Comparison of ENCODE assay signal across 11 cellular contexts in the genomic region with DNA sequence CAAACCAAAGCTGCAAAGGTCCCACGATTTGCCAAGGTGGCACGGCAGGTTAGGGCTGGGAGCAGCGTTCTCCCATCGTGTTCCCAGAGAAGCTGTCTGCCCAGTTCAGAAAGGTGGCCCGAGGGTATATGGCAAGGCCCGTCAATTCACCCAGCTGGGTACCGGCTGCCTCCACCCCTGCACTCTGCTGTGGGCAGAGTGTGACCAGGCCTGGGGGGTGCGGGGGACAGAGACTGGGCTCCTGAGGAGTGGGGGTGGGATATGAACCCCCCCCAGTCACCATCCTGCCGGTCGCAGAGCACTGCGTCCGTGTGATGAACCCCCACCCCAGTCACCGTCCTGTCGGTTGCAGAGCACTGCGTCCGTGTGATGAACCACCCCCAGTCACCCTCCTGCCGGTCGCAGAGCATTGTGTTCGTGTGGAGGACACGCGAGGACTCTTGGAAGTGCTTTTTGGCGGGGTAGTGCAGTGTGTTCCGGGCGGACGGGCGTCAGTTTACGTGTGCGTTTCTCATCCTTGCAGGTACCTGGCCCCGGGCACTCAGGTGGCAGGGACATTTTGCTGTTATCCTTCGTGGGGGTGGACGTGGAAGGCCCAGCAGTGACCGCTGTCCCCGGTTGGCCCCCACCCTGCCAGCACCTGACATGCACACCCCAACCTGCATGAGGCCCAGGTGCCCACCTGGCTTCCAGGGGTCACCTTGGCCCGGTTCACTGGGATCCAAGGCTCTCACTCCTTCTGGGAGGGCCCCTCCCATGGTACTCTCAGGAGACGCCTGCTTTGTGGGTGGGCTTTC. TPM values are rescaled to one million over a fixed set of nuclear protein-coding genes. Genes with fewer than 3 reads are reported as not detected.
DNase-seq lines count a peak whose midpoint lies in the region; ATAC-seq and TF ChIP-seq lines count a peak whose summit lies in the region.
"Had no signal": no experiment of that assay in that cellular context is flagged by ENCODE, and none has a peak within 500 bp of the region (broad histone marks: within the 10 kb centered on the region; RNA-seq: fewer than 3 reads in every experiment).

No MANE protein-coding gene starts in this region.

- peaks cover 7% of the 10 kb centered on the region for H3K36me3 Mint-ChIP-seq in activated CD4-positive, alpha-beta T cell treated with anti-CD3 and anti-CD28 coated beads for 36 hours (ENCODE audit: low read depth)
- peaks cover 4% of the 10 kb centered on the region for H3K36me3 Mint-ChIP-seq in endothelial cell (ENCODE audit: low read depth, unreplicated experiment)

- CTCF ChIA-PET in activated CD4-positive, alpha-beta T cell treated with anti-CD3 and anti-CD28 coated beads for 36 hours (lab: Charles Lee): interaction anchor here (1.1 kb wide), 1 partner anchor 25 kb away, joined by 4 read pairs; no protein-coding TSS in a partner anchor

- H3K4me3 Mint-ChIP-seq in activated CD4-positive, alpha-beta T cell treated with anti-CD3 and anti-CD28 coated beads for 36 hours: peak overlapping the region; percentile 78
- H3K4me3 Mint-ChIP-seq in endothelial cell (ENCODE audit: unreplicated experiment): peak overlapping the region; percentile 69

- no peak overlapping the region for H2AFZ ChIP-seq in Loucy (ENCODE audit: low read length)

- intact Hi-C loops in activated CD4-positive, alpha-beta T cell treated with anti-CD3 and anti-CD28 coated beads for 36 hours (cut with DNase I, micrococcal nuclease): no loop called here

- POLR2A ChIA-PET in activated CD4-positive, alpha-beta T cell treated with anti-CD3 and anti-CD28 coated beads for 36 hours (lab: Charles Lee): no interaction called here

- peaks cover 21% of the 10 kb centered on the region for H4K20me1 ChIP-seq in Loucy (ENCODE audit: insufficient read depth, low read length, poor library complexity, severe bottlenecking)

- H3K36me3 ChIP-seq in Loucy (ENCODE audit: insufficient read depth, low read length): peaks cover 5% of the 10 kb centered on the region; the same call in 1 of the 2 replicates
- H3K36me3 ChIP-seq in skeletal muscle tissue (ENCODE audit: control insufficient read depth in 3 of 3, insufficient read depth in 3 of 3, low read length in 3 of 3): no peaks in the 10 kb centered on the region
- peaks cover 4% of the 10 kb centered on the region for H3K36me3 ChIP-seq in H7 (replicated peaks; ENCODE audit: control insufficient read depth, insufficient read depth, low read length)

- ATAC-seq in activated CD4-positive, alpha-beta T cell treated with anti-CD3 and anti-CD28 coated beads for 36 hours: no peak
- ATAC-seq in HG03442 (IDR thresholded peaks at IDR 0.05; ENCODE audit: unreplicated experiment): no peak
- ATAC-seq: foreskin keratinocyte had no signal

- H3K27me3 ChIP-seq in Loucy (ENCODE audit: insufficient read depth, low read length, poor library complexity, severe bottlenecking) (no peaks in the 10 kb centered on the region), skeletal muscle tissue (ENCODE audit: control insufficient read depth in 3 of 3, insufficient read depth in 3 of 3, low read length in 3 of 3) (no peaks in the 10 kb centered on the region), H7 (ENCODE audit: control insufficient read depth, insufficient read depth, low read length) (no peaks in the 10 kb centered on the region)
- H3K27me3 ChIP-seq: foreskin keratinocyte, thyroid gland had no signal

- no peaks in the 10 kb centered on the region for H3K9me3 ChIP-seq in Loucy (ENCODE audit: insufficient read depth, low read depth, low read length)
- no peaks in the 10 kb centered on the region for H3K9me3 ChIP-seq in skeletal muscle tissue (ENCODE audit: control insufficient read depth in 3 of 3, low read length in 3 of 3)
- H3K9me3 ChIP-seq: thyroid gland had no signal

- H3K79me2 ChIP-seq in Loucy (ENCODE audit: insufficient read depth, low read length): peaks cover 37% of the 10 kb centered on the region

- H3K9me2 ChIP-seq in Loucy (replicated peaks; ENCODE audit: low read depth, low read length): no peaks in the 10 kb centered on the region

- H3K4me3 ChIP-seq in Loucy (ENCODE audit: low read length, poor library complexity, severe bottlenecking) (peak overlapping the region; percentile 13), skeletal muscle tissue (ENCODE audit: low read length in 3 of 3) (no peak overlapping the region), H7 (ENCODE audit: insufficient read depth, low read depth, low read length) (no peak overlapping the region)
- H3K4me3 ChIP-seq: thyroid gland had no signal

- H3K27me3 Mint-ChIP-seq in activated CD4-positive, alpha-beta T cell treated with anti-CD3 and anti-CD28 coated beads for 36 hours: no peaks in the 10 kb centered on the region
- peaks cover 7% of the 10 kb centered on the region for H3K27me3 Mint-ChIP-seq in endothelial cell (ENCODE audit: unreplicated experiment)
- H3K27me3 Mint-ChIP-seq: activated B cell treated with CpG ODN at 0.5 μM for 24 hours had no signal

- peak overlapping the region; percentile 30 for H3K27ac ChIP-seq in skeletal muscle tissue (ENCODE audit: low read depth, low read length)
- H3K27ac ChIP-seq: foreskin keratinocyte had no signal

- no peak overlapping the region for H3K4me2 ChIP-seq in Loucy (ENCODE audit: low read depth, low read length, poor library complexity, severe bottlenecking)

- peaks cover 23% of the 10 kb centered on the region for H3K4me1 Mint-ChIP-seq in activated CD4-positive, alpha-beta T cell treated with anti-CD3 and anti-CD28 coated beads for 36 hours
- H3K4me1 Mint-ChIP-seq in endothelial cell (ENCODE audit: unreplicated experiment): peaks cover 4% of the 10 kb centered on the region

- peak overlapping the region; percentile 95 for H3K9ac ChIP-seq in Loucy (ENCODE audit: low read depth, low read length, poor library complexity, severe bottlenecking)
- H3K9ac ChIP-seq in skeletal muscle tissue (ENCODE audit: low read depth in 1 of 3, low read length in 3 of 3): peak overlapping the region; percentile 12 to 68 (median 33)

- H3F3A ChIP-seq in Loucy (ENCODE audit: low read depth): no peaks in the 10 kb centered on the region

- TF ChIP-seq CTCF in Loucy (conservative IDR thresholded peaks at IDR 0.05; ENCODE audit: low read length) (no peak), endothelial cell (IDR thresholded peaks at IDR 0.05; ENCODE audit: unreplicated experiment) (no peak)

- peak overlapping the region; percentile 87 for H3K27ac Mint-ChIP-seq in activated CD4-positive, alpha-beta T cell treated with anti-CD3 and anti-CD28 coated beads for 36 hours
- H3K27ac Mint-ChIP-seq in endothelial cell (ENCODE audit: unreplicated experiment): no peak overlapping the region

- DNase-seq in activated CD4-positive, alpha-beta T cell treated with anti-CD3 and anti-CD28 coated beads for 36 hours: no peak
- DNase-seq in activated CD4-positive, alpha-beta T cell treated with anti-CD3 and anti-CD28 coated beads, Interleukin-2, amount 50 U/mL, for 4 hours: no peak
- DNase-seq in endothelial cell (ENCODE audit: low spot score) (no peak), H7 (no peak), activated gamma-delta T cell treated with Interleukin-2 at 50 U/mL for 16 hours (no peak)
- DNase-seq: activated B cell treated with CpG ODN at 0.5 μM for 24 hours, foreskin keratinocyte had no signal

- H3K9me3 Mint-ChIP-seq in activated CD4-positive, alpha-beta T cell treated with anti-CD3 and anti-CD28 coated beads for 36 hours (ENCODE audit: low read depth): no peaks in the 10 kb centered on the region
- H3K9me3 Mint-ChIP-seq in endothelial cell (ENCODE audit: unreplicated experiment): no peaks in the 10 kb centered on the region
- H3K9me3 Mint-ChIP-seq: activated B cell treated with CpG ODN at 0.5 μM for 24 hours had no signal

- H3K4me1 ChIP-seq in Loucy (ENCODE audit: insufficient read depth, low read length, poor library complexity, severe bottlenecking) (peaks cover 21% of the 10 kb centered on the region), skeletal muscle tissue (ENCODE audit: control insufficient read depth in 3 of 3, insufficient read depth in 3 of 3, low read length in 3 of 3) (peaks cover 40 to 50% (median 50%) of the 10 kb centered on the region in 3 donors)

RNA-seq across cellular contexts. Expression of gene FASN, which starts 2.7 kb away (rescaled TPM):
- 100 to 1,000 TPM; 239 to 259 TPM for total RNA-seq in activated CD4-positive, alpha-beta T cell treated with anti-CD3 and anti-CD28 coated beads for 36 hours
- total RNA-seq in endothelial cell (ENCODE audit: unreplicated experiment) (400 TPM), skeletal muscle tissue (26.1 TPM)
- total RNA-seq in H7 (2014; rRNA removed; shearing (Covaris generic)): 201 and 257 TPM in 2 replicates

RNA-seq across cellular contexts. Expression of gene DUS1L, which starts 35.1 kb away (rescaled TPM):
- total RNA-seq in activated CD4-positive, alpha-beta T cell treated with anti-CD3 and anti-CD28 coated beads for 36 hours: 100 to 1,000 TPM; 119 to 124 TPM
- 74.1 TPM for total RNA-seq in endothelial cell (ENCODE audit: unreplicated experiment)
- 24.5 TPM for total RNA-seq in skeletal muscle tissue
- 114 and 129 TPM in 2 replicates for total RNA-seq in H7 (2014; rRNA removed; shearing (Covaris generic))

RNA-seq across cellular contexts. Expression of gene GPS1, which starts 49.0 kb away (rescaled TPM):
- total RNA-seq in activated CD4-positive, alpha-beta T cell treated with anti-CD3 and anti-CD28 coated beads for 36 hours: 10 to 100 TPM; 69.0 to 73.5 TPM
- 80.0 TPM for total RNA-seq in endothelial cell (ENCODE audit: unreplicated experiment)
- total RNA-seq in skeletal muscle tissue: 64.7 TPM
- 205 and 248 TPM in 2 replicates for total RNA-seq in H7 (2014; rRNA removed; shearing (Covaris generic))

RNA-seq across cellular contexts. Expression of gene RFNG, which starts 49.1 kb away (rescaled TPM):
- 10 to 100 TPM; 16.9 to 17.5 TPM for total RNA-seq in activated CD4-positive, alpha-beta T cell treated with anti-CD3 and anti-CD28 coated beads for 36 hours
- total RNA-seq in endothelial cell (ENCODE audit: unreplicated experiment): 19.7 TPM
- 16.7 TPM for total RNA-seq in skeletal muscle tissue
- 43.0 and 50.8 TPM in 2 replicates for total RNA-seq in H7 (2014; rRNA removed; shearing (Covaris generic))
